Comparison of ENCODE assay signal across 25 cellular contexts in genomic region chr1:84674021-84674420, GRCh38.
"Had no signal": no experiment of that assay in that cellular context is flagged by ENCODE, and none has a peak within 500 bp of the region (broad histone marks: within the 10 kb centered on the region; RNA-seq: fewer than 3 reads in every experiment).

No MANE protein-coding gene starts in this region.

- ATAC-seq: mucosa of descending colon; naive thymus-derived CD4-positive, alpha-beta T cell; right lobe of liver; stimulated activated effector memory CD8-positive, alpha-beta T cell treated with anti-CD3 and anti-CD28 coated beads, Interleukin-12 subunit alpha, Interleukin-12 subunit beta, amount 100 ng/mL, for 72 hours; upper lobe of right lung had no signal

- H3K36me3 ChIP-seq: left ventricle myocardium inferior, neutrophil, right atrium auricular region, right lobe of liver, spleen, suprapubic skin, thoracic aorta, tibial artery, upper lobe of right lung had no signal

- H3K4me1 Mint-ChIP-seq: neural progenitor cell had no signal

- H3K9me3 Mint-ChIP-seq: naive thymus-derived CD4-positive, alpha-beta T cell; neural progenitor cell; stimulated activated effector memory CD8-positive, alpha-beta T cell treated with anti-CD3 and anti-CD28 coated beads, Interleukin-12 subunit alpha, Interleukin-12 subunit beta, amount 100 ng/mL, for 72 hours; stimulated activated naive CD8-positive, alpha-beta T cell treated with anti-CD3 and anti-CD28 coated beads, Interleukin-15, Interleukin-2, amounts not matched to agents 100 ng/mL and 50 ng/mL, for 24 hours had no signal

- H3K4me3 Mint-ChIP-seq: nephron progenitor cell; neural progenitor cell; stimulated activated effector memory CD8-positive, alpha-beta T cell treated with anti-CD3 and anti-CD28 coated beads, Interleukin-12 subunit alpha, Interleukin-12 subunit beta, amount 100 ng/mL, for 72 hours; stimulated activated naive CD8-positive, alpha-beta T cell treated with anti-CD3 and anti-CD28 coated beads, Interleukin-15, Interleukin-2, amounts not matched to agents 100 ng/mL and 50 ng/mL, for 24 hours had no signal

- H3K9me3 ChIP-seq: left ventricle myocardium inferior, mucosa of descending colon, neutrophil, right atrium auricular region, right lobe of liver, spleen, suprapubic skin, thoracic aorta, tibial artery, upper lobe of right lung had no signal

- H3K9ac ChIP-seq: neural progenitor cell, parathyroid adenoma had no signal

- H3K27ac Mint-ChIP-seq: nephron progenitor cell; neural progenitor cell; stimulated activated effector memory CD8-positive, alpha-beta T cell treated with anti-CD3 and anti-CD28 coated beads, Interleukin-12 subunit alpha, Interleukin-12 subunit beta, amount 100 ng/mL, for 72 hours; stimulated activated naive CD8-positive, alpha-beta T cell treated with anti-CD3 and anti-CD28 coated beads, Interleukin-15, Interleukin-2, amounts not matched to agents 100 ng/mL and 50 ng/mL, for 24 hours had no signal

- H3K27me3 Mint-ChIP-seq: naive thymus-derived CD4-positive, alpha-beta T cell; stimulated activated naive CD8-positive, alpha-beta T cell treated with anti-CD3 and anti-CD28 coated beads, Interleukin-15, Interleukin-2, amounts not matched to agents 100 ng/mL and 50 ng/mL, for 24 hours had no signal

- H3K27me3 ChIP-seq: neural progenitor cell, neutrophil, right atrium auricular region, right lobe of liver, spleen, suprapubic skin, tibial artery, upper lobe of right lung had no signal

- H2AFZ ChIP-seq: neural progenitor cell, parathyroid adenoma had no signal

- H3K4me3 ChIP-seq: left ventricle myocardium inferior, lung, mucosa of descending colon, neural progenitor cell, right atrium auricular region, right lobe of liver, spleen, suprapubic skin, thoracic aorta, tibial artery, upper lobe of right lung had no signal

- H3K79me2 ChIP-seq: parathyroid adenoma had no signal

- H3K4me2 ChIP-seq: neural progenitor cell had no signal

- H3K4me1 ChIP-seq: left ventricle myocardium inferior, parathyroid adenoma, right atrium auricular region, right lobe of liver, tibial artery, upper lobe of right lung had no signal

- DNase-seq: hypothalamus; islet precursor cell; left ventricle myocardium inferior; mesendoderm; midbrain; mucosa of descending colon; naive thymus-derived CD4-positive, alpha-beta T cell; nephron progenitor cell; occipital lobe; right lobe of liver; spleen; stimulated activated CD4-positive, alpha-beta T cell treated with anti-CD3 and anti-CD28 coated beads, Interleukin-4, amount 100 ng/mL, for 24 hours; stimulated activated naive CD4-positive, alpha-beta T cell; tibial artery; trophoblast cell; upper lobe of right lung had no signal
